Comparison of ENCODE assay signal across 9 cellular contexts in the genomic region with DNA sequence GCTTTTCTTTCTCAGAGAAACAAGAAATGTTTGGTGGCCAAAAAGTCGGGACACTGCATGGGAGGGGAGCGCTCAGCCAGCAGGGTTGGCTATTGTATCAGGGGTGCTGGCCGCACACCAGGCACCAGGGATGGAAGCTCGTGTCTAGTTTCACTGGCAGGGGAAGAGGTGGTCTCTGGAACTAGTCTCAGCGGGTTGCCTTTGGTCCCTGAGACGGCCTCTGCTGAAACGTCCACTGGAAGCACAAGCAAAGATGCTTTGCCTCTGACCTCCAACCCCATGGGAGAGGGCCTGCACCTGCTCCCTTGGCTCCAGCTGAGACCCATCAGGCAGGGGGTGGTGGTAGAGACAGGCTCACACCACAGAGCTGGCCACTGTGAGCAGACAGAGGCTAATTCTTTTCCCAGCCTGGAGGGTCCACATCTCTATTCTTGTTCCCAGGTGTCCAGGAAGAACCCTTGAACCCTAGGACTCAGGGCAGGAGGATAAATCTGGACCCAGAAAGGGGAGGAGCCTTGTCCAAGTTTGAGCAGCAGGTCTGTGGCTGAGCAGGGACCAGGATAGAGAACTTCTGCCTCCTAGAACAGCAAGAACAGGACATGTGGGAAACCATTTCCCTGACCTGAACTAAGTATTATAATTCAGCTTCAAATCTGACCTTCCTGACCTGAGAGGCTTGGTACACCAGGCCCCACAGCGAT.
DNase-seq lines count a peak whose midpoint lies in the region; ATAC-seq and TF ChIP-seq lines count a peak whose summit lies in the region.
"Had no signal": no experiment of that assay in that cellular context is flagged by ENCODE, and none has a peak within 500 bp of the region (broad histone marks: within the 10 kb centered on the region; RNA-seq: fewer than 3 reads in every experiment).

No MANE protein-coding gene starts in this region.

- peaks cover 14% of the 10 kb centered on the region for H3K4me1 Mint-ChIP-seq in activated T-helper 2 cell treated with anti-CD3 and anti-CD28 coated beads, Interferon-gamma antibody, Interleukin-2, Interleukin-4, amounts not matched to agents 10 μg/mL and 5 μg/mL and 100 μg/mL, durations not matched to agents 14 hours and 24 hours and 36 hours (ENCODE audit: low read depth)

- intact Hi-C loops in activated T-helper 2 cell treated with anti-CD3 and anti-CD28 coated beads, Interferon-gamma antibody, Interleukin-2, Interleukin-4, amounts not matched to agents 10 μg/mL and 5 μg/mL and 100 μg/mL, durations not matched to agents 14 hours and 24 hours and 36 hours (cut with micrococcal nuclease) = no loop called here

- peaks cover 33% of the 10 kb centered on the region for H3K4me1 ChIP-seq in adipocyte (ENCODE audit: control insufficient read depth, insufficient read depth, low read length)
- H3K4me1 ChIP-seq in iPS-18a (ENCODE audit: control insufficient read depth, low read depth, low read length) = peaks cover 10% of the 10 kb centered on the region
- H3K4me1 ChIP-seq in skeletal muscle satellite cell (ENCODE audit: control insufficient read depth, insufficient read depth, low read length) = peaks cover 58% of the 10 kb centered on the region

- H3K9ac ChIP-seq in adipocyte (ENCODE audit: low read length) (peak overlapping the region; percentile 70), iPS-18a (ENCODE audit: low read length) (no peak overlapping the region), skeletal muscle satellite cell (ENCODE audit: low read depth, low read length) (peak overlapping the region; percentile 85)

- DNase-seq in adipocyte (ENCODE audit: low read depth) (no peak), NCI-H446 (lab: John Stamatoyannopoulos, UW) (no peak), NOMO-1 treated with DMSO at 0.1 percent for 48 hours (lab: John Stamatoyannopoulos, UW; ENCODE audit: unreplicated experiment) (no peak)
- no peak for DNase-seq in activated T-helper 2 cell treated with anti-CD3 and anti-CD28 coated beads, Interferon-gamma antibody, Interleukin-2, Interleukin-4, amounts not matched to agents 10 μg/mL and 5 μg/mL and 100 μg/mL, durations not matched to agents 14 hours and 24 hours and 36 hours (ENCODE audit: low spot score)

- H3K27ac ChIP-seq in iPS-18a (ENCODE audit: low read length) = no peak overlapping the region

- H3K4me3 ChIP-seq in GM12875 (ENCODE audit: low read depth, low read length) = peak overlapping the region; percentile 51
- H3K4me3 ChIP-seq in adipocyte (ENCODE audit: low read length) = peak overlapping the region; percentile 81
- H3K4me3 ChIP-seq in iPS-18a (ENCODE audit: low read length) = peak overlapping the region; percentile 49
- peak overlapping the region; percentile 76 for H3K4me3 ChIP-seq in skeletal muscle satellite cell (ENCODE audit: low read length)

- H3K9me3 Mint-ChIP-seq in activated T-helper 2 cell treated with anti-CD3 and anti-CD28 coated beads, Interferon-gamma antibody, Interleukin-2, Interleukin-4, amounts not matched to agents 10 μg/mL and 5 μg/mL and 100 μg/mL, durations not matched to agents 14 hours and 24 hours and 36 hours = no peaks in the 10 kb centered on the region
- H3K9me3 Mint-ChIP-seq: activated naive CD4-positive, alpha-beta T cell treated with anti-CD3 and anti-CD28 coated beads, Interleukin-2, amount 50 U/mL, for 24 hours had no signal

- TF ChIP-seq CTCF in GM12875 (IDR thresholded peaks at IDR 0.05; ENCODE audit: borderline replicate concordance, insufficient read depth, low read depth, low read length) = no peak

- no peaks in the 10 kb centered on the region for H3K36me3 Mint-ChIP-seq in activated T-helper 2 cell treated with anti-CD3 and anti-CD28 coated beads, Interferon-gamma antibody, Interleukin-2, Interleukin-4, amounts not matched to agents 10 μg/mL and 5 μg/mL and 100 μg/mL, durations not matched to agents 14 hours and 24 hours and 36 hours (ENCODE audit: low read depth)
- H3K36me3 Mint-ChIP-seq: activated naive CD4-positive, alpha-beta T cell treated with anti-CD3 and anti-CD28 coated beads, Interleukin-2, amount 50 U/mL, for 24 hours had no signal

- H3K4me3 Mint-ChIP-seq in activated T-helper 2 cell treated with anti-CD3 and anti-CD28 coated beads, Interferon-gamma antibody, Interleukin-2, Interleukin-4, amounts not matched to agents 10 μg/mL and 5 μg/mL and 100 μg/mL, durations not matched to agents 14 hours and 24 hours and 36 hours (ENCODE audit: low read depth) = no peak overlapping the region
- H3K4me3 Mint-ChIP-seq: activated naive CD4-positive, alpha-beta T cell treated with anti-CD3 and anti-CD28 coated beads, Interleukin-2, amount 50 U/mL, for 24 hours had no signal

- H3K27me3 Mint-ChIP-seq in activated T-helper 2 cell treated with anti-CD3 and anti-CD28 coated beads, Interferon-gamma antibody, Interleukin-2, Interleukin-4, amounts not matched to agents 10 μg/mL and 5 μg/mL and 100 μg/mL, durations not matched to agents 14 hours and 24 hours and 36 hours (ENCODE audit: low read depth) = no peaks in the 10 kb centered on the region
- H3K27me3 Mint-ChIP-seq: activated naive CD4-positive, alpha-beta T cell treated with anti-CD3 and anti-CD28 coated beads, Interleukin-2, amount 50 U/mL, for 24 hours had no signal

- H3K4me2 ChIP-seq in skeletal muscle satellite cell (ENCODE audit: low read length) = peak overlapping the region; percentile 93

- H3K27me3 ChIP-seq in adipocyte (replicated peaks; ENCODE audit: control insufficient read depth, insufficient read depth, low read length) (no peaks in the 10 kb centered on the region), iPS-18a (ENCODE audit: control insufficient read depth, insufficient read depth, low read length) (peaks cover 14% of the 10 kb centered on the region), skeletal muscle satellite cell (ENCODE audit: control insufficient read depth, insufficient read depth, low read length) (no peaks in the 10 kb centered on the region)

- peaks cover under 1% of the 10 kb centered on the region for H3K9me3 ChIP-seq in adipocyte (ENCODE audit: control insufficient read depth, low read length)
- H3K9me3 ChIP-seq in iPS-18a (ENCODE audit: control insufficient read depth, low read depth, low read length) = no peaks in the 10 kb centered on the region
- H3K9me3 ChIP-seq in skeletal muscle satellite cell (replicated peaks; ENCODE audit: low read length) = no peaks in the 10 kb centered on the region

- H3K36me3 ChIP-seq in adipocyte (ENCODE audit: control insufficient read depth, insufficient read depth, low read length, severe bottlenecking) (no peaks in the 10 kb centered on the region), iPS-18a (ENCODE audit: control insufficient read depth, low read depth, low read length) (no peaks in the 10 kb centered on the region), skeletal muscle satellite cell (ENCODE audit: insufficient read depth, low read length) (no peaks in the 10 kb centered on the region)

- no peak overlapping the region for H3K27ac Mint-ChIP-seq in activated T-helper 2 cell treated with anti-CD3 and anti-CD28 coated beads, Interferon-gamma antibody, Interleukin-2, Interleukin-4, amounts not matched to agents 10 μg/mL and 5 μg/mL and 100 μg/mL, durations not matched to agents 14 hours and 24 hours and 36 hours
- H3K27ac Mint-ChIP-seq: activated naive CD4-positive, alpha-beta T cell treated with anti-CD3 and anti-CD28 coated beads, Interleukin-2, amount 50 U/mL, for 24 hours had no signal

- ATAC-seq in GM18867 (IDR thresholded peaks at IDR 0.05; ENCODE audit: unreplicated experiment) = no peak
